ENCODE assay signal across 17 cellular contexts in genomic region chr5:173538654-173539053, GRCh38.
"Had no signal": no experiment of that assay in that cellular context is flagged by ENCODE, and none has a peak within 500 bp of the region (broad histone marks: within the 10 kb centered on the region; RNA-seq: fewer than 3 reads in every experiment).

No MANE protein-coding gene starts in this region.

- H3K9me3 ChIP-seq: colonic mucosa, thyroid gland had no signal

- H3K36me3 ChIP-seq: colonic mucosa, thyroid gland had no signal

- H3K4me1 ChIP-seq: colonic mucosa, foreskin keratinocyte, thyroid gland had no signal

- H3K27ac ChIP-seq: colonic mucosa, foreskin keratinocyte, thyroid gland had no signal

- DNase-seq: activated CD4-positive, alpha-beta memory T cell treated with anti-CD3 and anti-CD28 coated beads, Interleukin-2, amount 10 ng/mL, durations not matched to agents 7 days and 5 days; activated CD4-positive, alpha-beta T cell treated with anti-CD3 and anti-CD28 coated beads for 48 hours; activated CD4-positive, CD25-positive, alpha-beta regulatory T cell; activated naive CD4-positive, alpha-beta T cell treated with Interleukin-2 at 50 U/mL for 16 hours; activated T-cell treated with anti-CD3 and anti-CD28 coated beads, Interleukin-2, amount 50 U/mL, for 1 hour; colonic mucosa; foreskin keratinocyte; glutamatergic neuron; mammary epithelial cell; occipital lobe; posterior cingulate gyrus; retina; stimulated activated CD4-positive, alpha-beta T cell treated with anti-CD3 and anti-CD28 coated beads, Interleukin-2, amount 100 ng/mL, for 24 hours; stimulated activated naive CD4-positive, alpha-beta T cell treated with Interleukin-2 at 50 U/mL for 16 hours; thyroid gland had no signal

- ATAC-seq: activated T-helper 17 cell treated with anti-CD3 and anti-CD28 coated beads, Interleukin-2, amount 50 U/mL, for 72 hours; foreskin keratinocyte; left lobe of liver had no signal

- H3K4me3 ChIP-seq: colonic mucosa, thyroid gland had no signal

- H3K27me3 ChIP-seq: colonic mucosa, thyroid gland had no signal
